ENCODE assay signal across 26 cellular contexts in the genomic region with DNA sequence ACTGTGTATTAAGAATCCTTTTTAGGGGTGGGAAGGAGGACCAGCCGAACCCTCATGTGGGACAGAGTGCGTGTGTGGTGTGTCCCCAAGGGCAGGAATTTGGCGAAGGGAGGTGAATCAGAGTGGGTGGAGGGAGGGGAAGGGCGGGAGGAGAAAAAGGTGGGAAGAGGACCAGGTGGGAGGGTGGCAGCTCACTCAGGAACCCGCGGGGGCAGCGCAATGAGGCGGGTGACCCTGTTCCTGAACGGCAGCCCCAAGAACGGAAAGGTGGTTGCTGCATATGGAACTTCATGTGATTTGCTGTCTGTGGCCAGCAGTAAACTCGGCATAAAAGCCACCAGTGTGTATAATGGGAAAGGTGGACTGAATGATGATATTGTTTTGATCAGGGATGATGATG.
"Had no signal": no experiment of that assay in that cellular context is flagged by ENCODE, and none has a peak within 500 bp of the region (broad histone marks: within the 10 kb centered on the region; RNA-seq: fewer than 3 reads in every experiment).

No MANE protein-coding gene starts in this region.

- H3K36me3 ChIP-seq: ovary, right atrium auricular region, right lobe of liver, suprapubic skin, thoracic aorta, tibial artery, upper lobe of right lung, uterus had no signal

- H3K9me3 ChIP-seq: ovary, right lobe of liver, tibial artery, upper lobe of right lung, uterus had no signal

- H3K27ac ChIP-seq: ovary, right atrium auricular region, right lobe of liver, suprapubic skin, thoracic aorta, tibial artery, upper lobe of right lung, uterus had no signal

- H3K4me2 ChIP-seq: smooth muscle cell had no signal

- H3K4me1 ChIP-seq: right atrium auricular region, uterus had no signal

- H3K27ac Mint-ChIP-seq: naive thymus-derived CD4-positive, alpha-beta T cell; natural killer cell treated with Interleukin-12 subunit alpha and Interleukin-12 subunit beta and Interleukin-15 and Interleukin-18, amount 100 ng/mL, for 72 hours; progenitor cell of endocrine pancreas; stimulated activated naive CD8-positive, alpha-beta T cell treated with anti-CD3 and anti-CD28 coated beads, Interleukin-15, Interleukin-2, amounts not matched to agents 100 ng/mL and 50 ng/mL, for 24 hours had no signal

- ATAC-seq: left cardiac atrium; naive thymus-derived CD4-positive, alpha-beta T cell; natural killer cell treated with Interleukin-12 subunit alpha and Interleukin-12 subunit beta and Interleukin-15 and Interleukin-18, amount 100 ng/mL, for 72 hours; right lobe of liver; upper lobe of right lung had no signal

- DNase-seq: hippocampal formation; kidney glomerular epithelial cell; left cardiac atrium; midbrain; mucosa of descending colon; naive thymus-derived CD4-positive, alpha-beta T cell; ovary; right lobe of liver; stimulated activated CD4-positive, alpha-beta T cell treated with anti-CD3 and anti-CD28 coated beads, Interleukin-1b, Interleukin-23, amount 100 ng/mL, for 48 hours; stimulated activated CD4-positive, alpha-beta T cell treated with anti-CD3 and anti-CD28 coated beads, Interleukin-2, amount 100 ng/mL, for 48 hours; stimulated activated CD4-positive, alpha-beta T cell treated with anti-CD3 and anti-CD28 coated beads, Interleukin-4, amount 100 ng/mL, for 4 hours; stimulated activated CD8-positive, alpha-beta memory T cell treated with anti-CD3 and anti-CD28 coated beads, Interleukin-4, amount 100 ng/mL, for 48 hours; stimulated activated naive CD4-positive, alpha-beta T cell; tibial artery; trophoblast cell; upper lobe of right lung; uterus had no signal

- H3K4me3 ChIP-seq: lung, mucosa of descending colon, ovary, right atrium auricular region, right lobe of liver, smooth muscle cell, suprapubic skin, thoracic aorta, tibial artery, upper lobe of right lung, uterus had no signal

- H3K9me3 Mint-ChIP-seq: natural killer cell treated with Interleukin-12 subunit alpha and Interleukin-12 subunit beta and Interleukin-15 and Interleukin-18, amount 100 ng/mL, for 72 hours had no signal

- FAIRE-seq: keratinocyte had no signal

- H3K27me3 ChIP-seq: ovary, right atrium auricular region, right lobe of liver, suprapubic skin, uterus had no signal

- H3K36me3 Mint-ChIP-seq: natural killer cell treated with Interleukin-12 subunit alpha and Interleukin-12 subunit beta and Interleukin-15 and Interleukin-18, amount 100 ng/mL, for 72 hours had no signal

- H3K4me3 Mint-ChIP-seq: naive thymus-derived CD4-positive, alpha-beta T cell; natural killer cell treated with Interleukin-12 subunit alpha and Interleukin-12 subunit beta and Interleukin-15 and Interleukin-18, amount 100 ng/mL, for 72 hours; stimulated activated naive CD8-positive, alpha-beta T cell treated with anti-CD3 and anti-CD28 coated beads, Interleukin-15, Interleukin-2, amounts not matched to agents 100 ng/mL and 50 ng/mL, for 24 hours had no signal
